ENCODE assay signal across 11 cellular contexts in genomic region chr3:171376125-171376947, GRCh38.
A peak's percentile ranks its signal among the peaks of the same experiment; 100 is the strongest.
DNase-seq lines count a peak whose midpoint lies in the region; ATAC-seq, FAIRE-seq and TF ChIP-seq lines count a peak whose summit lies in the region.
"Had no signal": no experiment of that assay in that cellular context is flagged by ENCODE, and none has a peak within 500 bp of the region (broad histone marks: within the 10 kb centered on the region; RNA-seq: fewer than 3 reads in every experiment).

No MANE protein-coding gene starts in this region.

- TF ChIP-seq CTCF in AG04450 (IDR thresholded peaks at IDR 0.05; ENCODE audit: low read depth, low read length) (no peak), bronchial epithelial cell (IDR thresholded peaks at IDR 0.05; ENCODE audit: insufficient read depth, low read length, severe bottlenecking) (no peak)

- H3K4me3 ChIP-seq in AG04450 (ENCODE audit: low read depth, low read length) (no peak overlapping the region), bronchial epithelial cell (ENCODE audit: low read depth, low read length) (no peak overlapping the region)
- H3K4me3 ChIP-seq: gastrocnemius medialis had no signal

- H3K27ac ChIP-seq in AG04450 (ENCODE audit: low read depth, low read length), result peak overlapping the region; percentile 54

- CTCF ChIA-PET in AG04450 (lab: Charles Lee), result no interaction called here

- no peaks in the 10 kb centered on the region for H3K9me3 ChIP-seq in AG04450 (ENCODE audit: control insufficient read depth, insufficient read depth, low read length)
- H3K9me3 ChIP-seq: gastrocnemius medialis had no signal

- POLR2A ChIA-PET in AG04450 (lab: Yijun Ruan, JAX), result interaction anchor here (0.5 kb wide), 1 partner anchor 1019 kb away, joined by 3 read pairs; the partner anchor contains the start of gene SKIL

- FAIRE-seq in bronchial epithelial cell (lab: Jason Lieb, UNC), result no peak

- no peak for TF ChIP-seq EP300 in Ishikawa (IDR thresholded peaks at IDR 0.05; ENCODE audit: borderline replicate concordance)

- no peak for DNase-seq in AG04450 (ENCODE audit: low read depth, low spot score)
- peak; percentile 54 for DNase-seq in bronchial epithelial cell (ENCODE audit: low read depth)
- peak; percentile 47 for DNase-seq in medulla oblongata (ENCODE audit: extremely low spot score)
- no peak for DNase-seq in hepatic stellate cell (ENCODE audit: low spot score)
- no peak for DNase-seq in NCI-H146 (lab: John Stamatoyannopoulos, UW)
- no peak for DNase-seq in NCI-H748 treated with DMSO at 0.1 percent for 48 hours (lab: John Stamatoyannopoulos, UW)
- DNase-seq: activated gamma-delta T cell treated with Interleukin-2 at 50 U/mL for 16 hours, Calu3, gastrocnemius medialis had no signal

- TF ChIP-seq RAD21 in Ishikawa (IDR thresholded peaks at IDR 0.05; ENCODE audit: low read depth), result no peak

- H3K27me3 ChIP-seq in AG04450 (ENCODE audit: control insufficient read depth, insufficient read depth, low read length) (no peaks in the 10 kb centered on the region), bronchial epithelial cell (ENCODE audit: control insufficient read depth, insufficient read depth, low read length) (no peaks in the 10 kb centered on the region)
- H3K27me3 ChIP-seq: gastrocnemius medialis had no signal

- ATAC-seq in HG03039 (IDR thresholded peaks at IDR 0.05; ENCODE audit: unreplicated experiment), result no peak

- no peaks in the 10 kb centered on the region for H3K36me3 ChIP-seq in bronchial epithelial cell (ENCODE audit: control insufficient read depth, insufficient read depth, low read length)
- H3K36me3 ChIP-seq: gastrocnemius medialis had no signal

TF ChIP-seq in Ishikawa, 13 proteins besides CTCF, POLR2A, EP300 and RAD21:
- TF ChIP-seq CEBPB (IDR thresholded peaks at IDR 0.05), result no peak
- TF ChIP-seq REST (IDR thresholded peaks at IDR 0.05; ENCODE audit: low read depth), result peak; percentile 46; the same call in 1 of the 2 replicates
- TF ChIP-seq YY1 (IDR thresholded peaks at IDR 0.05; ENCODE audit: low read depth), result no peak

Comparison
In these comparisons a context has a peak if more than half of its experiments do, and no peak if none do; other contexts are left out.
1. DNase-seq: peak in bronchial epithelial cell (single experiment) and medulla oblongata (single experiment); none in AG04450 (single experiment), hepatic stellate cell (single experiment), NCI-H146 (single experiment) and NCI-H748 treated with DMSO at 0.1 percent for 48 hours (single experiment).